In genomic region chr3:21466491-21466890, GRCh38 we compare ENCODE assay signal across 24 cellular contexts.
DNase-seq lines count a peak whose midpoint lies in the region; ATAC-seq and TF ChIP-seq lines count a peak whose summit lies in the region.
"Had no signal": no experiment of that assay in that cellular context is flagged by ENCODE, and none has a peak within 500 bp of the region (broad histone marks: within the 10 kb centered on the region; RNA-seq: fewer than 3 reads in every experiment).

No MANE protein-coding gene starts in this region.

- H2BK12ac ChIP-seq in mesenchymal stem cell (ENCODE audit: low read length in 2 of 2), result no peak overlapping the region

- no peaks in the 10 kb centered on the region for H3K4me1 Mint-ChIP-seq in CD8-positive, alpha-beta T cell (ENCODE audit: low read depth)
- H3K4me1 Mint-ChIP-seq: CD4-positive, alpha-beta memory T cell had no signal

- H3K27me3 ChIP-seq in GM23248 (replicated peaks; ENCODE audit: insufficient read depth) (no peaks in the 10 kb centered on the region), adipocyte (replicated peaks; ENCODE audit: control insufficient read depth, insufficient read depth, low read length) (no peaks in the 10 kb centered on the region), mesenchymal stem cell (ENCODE audit: control insufficient read depth in 1 of 2, insufficient read depth in 1 of 2, low read length in 2 of 2) (no peaks in the 10 kb centered on the region), upper lobe of right lung (no peaks in the 10 kb centered on the region)
- H3K27me3 ChIP-seq in CD8-positive, alpha-beta T cell (ENCODE audit: insufficient read depth, low read length), result no peaks in the 10 kb centered on the region

- WGBS in GM23248 (ENCODE audit: low coverage in 1 of 2, low lambda C conversion rate in 2 of 2, missing lambda C conversion rate in 2 of 2), 2 experiments, result 31 to 65% methylated on average over 1 of the region's 1 CpG
- no CpG with 5 or more reads among the region's 1 CpG for WGBS in mesenchymal stem cell

- H2AK5ac ChIP-seq in mesenchymal stem cell (ENCODE audit: low read length, severe bottlenecking), result peak overlapping the region; percentile 58

- H3F3A ChIP-seq in GM23248 (ENCODE audit: insufficient read depth), result 0 out of 2 replicates have a peak, but pooled peaks cover 6% of the 10 kb centered on the region

- H3K36me3 ChIP-seq in GM23248 (ENCODE audit: low read depth) (no peaks in the 10 kb centered on the region), adipocyte (ENCODE audit: control insufficient read depth, insufficient read depth, low read length, severe bottlenecking) (no peaks in the 10 kb centered on the region), mesenchymal stem cell (ENCODE audit: control insufficient read depth in 1 of 2, insufficient read depth in 2 of 2, low read depth in 1 of 2, low read length in 2 of 2) (peaks cover 0 to 10% of the 10 kb centered on the region in 2 experiments), upper lobe of right lung (no peaks in the 10 kb centered on the region)
- H3K36me3 ChIP-seq in CD8-positive, alpha-beta T cell (ENCODE audit: insufficient read depth, low read length), result no peaks in the 10 kb centered on the region

- H3K4me2 ChIP-seq in GM23248 (ENCODE audit: unreplicated experiment) (peak overlapping the region; percentile 2), mesenchymal stem cell (ENCODE audit: low read length, poor library complexity, severe bottlenecking) (no peak overlapping the region)

- no peaks in the 10 kb centered on the region for H3K9me2 ChIP-seq in GM23248 (ENCODE audit: insufficient read depth)

- H3K9ac ChIP-seq in GM23248 (no peak overlapping the region), adipocyte (ENCODE audit: low read length) (no peak overlapping the region), mesenchymal stem cell (ENCODE audit: low read length) (no peak overlapping the region)

- H4K8ac ChIP-seq in mesenchymal stem cell (ENCODE audit: low read length), result no peak overlapping the region

- in situ Hi-C loops in GM23248 (cut with MboI), result no loop called here

- peaks cover 2% of the 10 kb centered on the region for H3K79me1 ChIP-seq in mesenchymal stem cell (replicated peaks; ENCODE audit: low read length, poor library complexity, severe bottlenecking)

- intact Hi-C loops in upper lobe of right lung (cut with DNase I), result no loop called here
- intact Hi-C loops in CD8-positive, alpha-beta T cell (cut with DNase I, micrococcal nuclease), result no loop called here

- POLR2A ChIA-PET in CD8-positive, alpha-beta T cell (lab: Charles Lee), result no interaction called here

- CTCF ChIA-PET in CD8-positive, alpha-beta T cell (lab: Charles Lee), result no interaction called here

- H3K36me3 Mint-ChIP-seq in CD8-positive, alpha-beta T cell, result no peaks in the 10 kb centered on the region
- H3K36me3 Mint-ChIP-seq: CD4-positive, alpha-beta memory T cell had no signal

- H3K27ac ChIP-seq in GM23248 (no peak overlapping the region), mesenchymal stem cell (ENCODE audit: low read length, poor library complexity, severe bottlenecking) (no peak overlapping the region), upper lobe of right lung (no peak overlapping the region)
- no peak overlapping the region for H3K27ac ChIP-seq in CD8-positive, alpha-beta T cell (ENCODE audit: low read depth, low read length)
- H3K27ac ChIP-seq: 22Rv1, SK-N-MC had no signal

- no peaks in the 10 kb centered on the region for H4K20me1 ChIP-seq in GM23248 (ENCODE audit: insufficient read depth)

- H3K27me3 Mint-ChIP-seq in CD8-positive, alpha-beta T cell (ENCODE audit: low read depth), result no peaks in the 10 kb centered on the region
- H3K27me3 Mint-ChIP-seq: CD4-positive, alpha-beta memory T cell had no signal

- H3K9me3 ChIP-seq in GM23248 (ENCODE audit: low read depth) (no peaks in the 10 kb centered on the region), adipocyte (ENCODE audit: control insufficient read depth, low read length) (no peaks in the 10 kb centered on the region), mesenchymal stem cell (ENCODE audit: control insufficient read depth, low read length) (no peaks in the 10 kb centered on the region), upper lobe of right lung (no peaks in the 10 kb centered on the region)
- no peaks in the 10 kb centered on the region for H3K9me3 ChIP-seq in CD8-positive, alpha-beta T cell (ENCODE audit: low read length)
- H3K9me3 ChIP-seq: Caco-2 had no signal

- no peak for ATAC-seq in upper lobe of right lung
- ATAC-seq in CD8-positive, alpha-beta T cell, result no peak
- ATAC-seq in HG02938 (IDR thresholded peaks at IDR 0.05; ENCODE audit: unreplicated experiment), result no peak
- ATAC-seq: HCT116 had no signal

- H2AFZ ChIP-seq in GM23248 (no peak overlapping the region), mesenchymal stem cell (ENCODE audit: low read depth, low read length) (no peak overlapping the region)

- no peaks in the 10 kb centered on the region for H3K79me2 ChIP-seq in GM23248 (ENCODE audit: insufficient read depth)

- H3K9me3 Mint-ChIP-seq in CD8-positive, alpha-beta T cell, result peaks cover 13% of the 10 kb centered on the region

- no peak overlapping the region for H2BK5ac ChIP-seq in mesenchymal stem cell (ENCODE audit: low read depth, low read length, poor library complexity, severe bottlenecking)

- TF ChIP-seq CTCF in upper lobe of right lung (IDR thresholded peaks at IDR 0.05), result no peak
- TF ChIP-seq CTCF in CD8-positive, alpha-beta T cell (IDR thresholded peaks at IDR 0.05), result no peak

- H3K23ac ChIP-seq in mesenchymal stem cell (ENCODE audit: low read length in 2 of 2), result no peak overlapping the region

- no peak overlapping the region for H2BK120ac ChIP-seq in mesenchymal stem cell (ENCODE audit: low read depth, low read length)

- no peak overlapping the region for H4K91ac ChIP-seq in mesenchymal stem cell (ENCODE audit: low read length)

- no peak overlapping the region for H3K18ac ChIP-seq in mesenchymal stem cell (ENCODE audit: low read depth in 1 of 2, low read length in 2 of 2)

- no peak overlapping the region for H3K14ac ChIP-seq in mesenchymal stem cell (ENCODE audit: low read length in 2 of 2)

- H3K27ac Mint-ChIP-seq in CD8-positive, alpha-beta T cell, result no peak overlapping the region

- peak; percentile 27 for DNase-seq in AG08395 (ENCODE audit: low spot score)
- DNase-seq in GM23248, result peak; percentile 61
- peak; percentile 22 for DNase-seq in adipocyte (ENCODE audit: low read depth)
- DNase-seq in mesenchymal stem cell, result no peak
- no peak for DNase-seq in upper lobe of right lung
- no peak for DNase-seq in CD8-positive, alpha-beta T cell
- DNase-seq: ACHN; C1 segment of cervical spinal cord; Caco-2; CD4-positive, alpha-beta memory T cell; GF-D8; KBM-7; MV-4-11; NCI-H1105; NCI-H1436 treated with DMSO at 0.1 percent for 48 hours; NCI-H187 treated with DMSO at 0.1 percent for 48 hours; NCI-H2171 treated with DMSO at 0.1 percent for 48 hours; NCI-H524; NCI-H774; SIG-M5 had no signal

- no peak overlapping the region for H3K4me3 ChIP-seq in GM23248
- H3K4me3 ChIP-seq in adipocyte (ENCODE audit: low read length), result no peak overlapping the region
- no peak overlapping the region for H3K4me3 ChIP-seq in mesenchymal stem cell (ENCODE audit: insufficient read depth in 1 of 2, low read depth in 1 of 2, low read length in 2 of 2)
- H3K4me3 ChIP-seq in upper lobe of right lung, result no peak overlapping the region
- no peak overlapping the region for H3K4me3 ChIP-seq in CD8-positive, alpha-beta T cell (ENCODE audit: low read depth, low read length)
- H3K4me3 ChIP-seq: SK-N-MC had no signal

- no peak overlapping the region for H3K4me3 Mint-ChIP-seq in CD8-positive, alpha-beta T cell
- H3K4me3 Mint-ChIP-seq: CD4-positive, alpha-beta memory T cell had no signal

- no peak overlapping the region for H2BK15ac ChIP-seq in mesenchymal stem cell (ENCODE audit: low read depth, poor library complexity, severe bottlenecking)

- H3K4me1 ChIP-seq in GM23248 (ENCODE audit: insufficient read depth) (peaks cover 21% of the 10 kb centered on the region), adipocyte (ENCODE audit: control insufficient read depth, insufficient read depth, low read length) (peaks cover 6% of the 10 kb centered on the region), mesenchymal stem cell (ENCODE audit: control insufficient read depth, insufficient read depth, low read depth, low read length) (no peaks in the 10 kb centered on the region), upper lobe of right lung (no peaks in the 10 kb centered on the region)
- no peaks in the 10 kb centered on the region for H3K4me1 ChIP-seq in CD8-positive, alpha-beta T cell (ENCODE audit: insufficient read depth, low read length)
- H3K4me1 ChIP-seq: Caco-2 had no signal

- H3K4ac ChIP-seq in mesenchymal stem cell (ENCODE audit: low read depth in 1 of 2, low read length in 2 of 2), result no peak overlapping the region

Comparison
In these comparisons a context has a peak if more than half of its experiments do, and no peak if none do; other contexts are left out.
1. DNase-seq: peak in AG08395 (single experiment), GM23248 (single experiment) and adipocyte (single experiment); none in mesenchymal stem cell (single experiment), upper lobe of right lung (single experiment) and CD8-positive, alpha-beta T cell (0 of 7).